In the genomic region with DNA sequence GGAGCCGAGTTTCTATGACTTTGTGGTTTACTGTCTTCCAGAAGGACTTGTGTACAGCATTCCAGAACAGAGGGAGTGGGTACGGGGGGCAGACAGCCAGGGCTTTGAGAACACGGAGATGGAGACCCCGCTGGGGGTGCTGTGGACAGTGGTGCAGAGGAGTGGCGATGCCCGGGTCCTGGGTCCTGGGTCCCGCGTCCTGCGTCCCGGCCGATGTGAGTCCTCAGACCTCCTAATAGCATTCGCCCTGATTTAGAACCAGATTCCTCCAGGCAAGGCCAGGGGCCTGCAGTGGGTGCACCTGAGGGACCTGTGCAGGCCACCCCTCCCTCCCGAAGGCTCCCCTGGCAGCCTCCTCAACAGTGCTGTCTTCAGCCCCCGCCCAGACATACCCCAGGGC, we compare ENCODE assay signal across 23 cellular contexts.
"Had no signal": no experiment of that assay in that cellular context is flagged by ENCODE, and none has a peak within 500 bp of the region (broad histone marks: within the 10 kb centered on the region; RNA-seq: fewer than 3 reads in every experiment).

No MANE protein-coding gene starts in this region.

- ATAC-seq: activated CD8-positive, alpha-beta memory T cell treated with anti-CD3 and anti-CD28 coated beads, Interleukin-2, amount 10 ng/mL, durations not matched to agents 7 days and 5 days; K562 had no signal

- H3K4me3 ChIP-seq: K562, PC-9 had no signal

- H3K9me3 Mint-ChIP-seq: activated naive CD4-positive, alpha-beta T cell treated with anti-CD3 and anti-CD28 coated beads, Interleukin-2, amount 50 U/mL, for 24 hours had no signal

- H2AFZ ChIP-seq: PC-9 had no signal

- H3K27me3 Mint-ChIP-seq: activated CD8-positive, alpha-beta memory T cell treated with anti-CD3 and anti-CD28 coated beads, Interleukin-2, amount 10 ng/mL, durations not matched to agents 7 days and 5 days; activated naive CD4-positive, alpha-beta T cell treated with anti-CD3 and anti-CD28 coated beads, Interleukin-2, amount 50 U/mL, for 24 hours; activated T-cell treated with anti-CD3 and anti-CD28 coated beads, Interleukin-2, amount 50 U/mL, for 24 hours had no signal

- H3K27ac ChIP-seq: PC-9 had no signal

- H3K4me1 Mint-ChIP-seq: activated CD8-positive, alpha-beta memory T cell treated with anti-CD3 and anti-CD28 coated beads, Interleukin-2, amount 10 ng/mL, durations not matched to agents 7 days and 5 days; activated naive CD4-positive, alpha-beta T cell treated with anti-CD3 and anti-CD28 coated beads, Interleukin-2, amount 50 U/mL, for 24 hours had no signal

- H3K27ac Mint-ChIP-seq: activated CD8-positive, alpha-beta memory T cell treated with anti-CD3 and anti-CD28 coated beads, Interleukin-2, amount 10 ng/mL, durations not matched to agents 7 days and 5 days; activated naive CD4-positive, alpha-beta T cell treated with anti-CD3 and anti-CD28 coated beads, Interleukin-2, amount 50 U/mL, for 24 hours; activated T-cell treated with anti-CD3 and anti-CD28 coated beads, Interleukin-2, amount 50 U/mL, for 24 hours; activated T-helper 1 cell treated with anti-CD3 and anti-CD28 coated beads, Interleukin-12 subunit alpha, Interleukin-12 subunit beta, Interleukin-2, Interleukin-4 antibody, amounts not matched to agents 30 ng/mL and 10 ng/mL and 1 ng/mL, durations not matched to agents 14 hours and 24 hours and 36 hours; T-helper 1 cell treated with Interleukin-12 subunit alpha and Interleukin-12 subunit beta and Interleukin-4 antibody, amounts not matched to agents 30 μg/mL and 1 μg/mL, for 36 hours had no signal

- H3K4me2 ChIP-seq: PC-9 had no signal

- DNase-seq: activated CD4-positive, alpha-beta T cell treated with anti-CD3 and anti-CD28 coated beads for 48 hours; activated CD4-positive, alpha-beta T cell treated with anti-CD3 and anti-CD28 coated beads, Interleukin-2, amount 50 U/mL, for 48 hours; activated CD4-positive, CD25-positive, alpha-beta regulatory T cell treated with anti-CD3 and anti-CD28 coated beads, Interleukin-2, amount 50 U/mL, for 72 hours; activated CD8-positive, alpha-beta memory T cell treated with anti-CD3 and anti-CD28 coated beads, Interleukin-2, amount 10 ng/mL, durations not matched to agents 7 days and 5 days; activated effector memory CD4-positive, alpha-beta T cell treated with Interleukin-2 at 50 U/mL for 16 hours; activated naive CD4-positive, alpha-beta T cell; activated T-cell treated with anti-CD3 and anti-CD28 coated beads, Interleukin-2, amount 50 U/mL, for 24 hours; amniotic stem cell; cerebellar nuclear complex; Kasumi-1; NCI-H1092; NCI-H1417; NCI-H1694; NCI-H2029; NCI-H510A treated with DMSO at 0.1 percent for 48 hours; NCI-H69; NK-92 treated with Interleukin-12 subunit alpha and Interleukin-12 subunit beta, amount 100 ng/mL, for 24 hours; PC-9; SHP77 treated with DMSO at 0.1 percent for 48 hours had no signal

- H3K4me3 Mint-ChIP-seq: activated CD8-positive, alpha-beta memory T cell treated with anti-CD3 and anti-CD28 coated beads, Interleukin-2, amount 10 ng/mL, durations not matched to agents 7 days and 5 days; activated naive CD4-positive, alpha-beta T cell treated with anti-CD3 and anti-CD28 coated beads, Interleukin-2, amount 50 U/mL, for 24 hours; activated T-cell treated with anti-CD3 and anti-CD28 coated beads, Interleukin-2, amount 50 U/mL, for 24 hours; activated T-helper 1 cell treated with anti-CD3 and anti-CD28 coated beads, Interleukin-12 subunit alpha, Interleukin-12 subunit beta, Interleukin-2, Interleukin-4 antibody, amounts not matched to agents 30 ng/mL and 10 ng/mL and 1 ng/mL, durations not matched to agents 14 hours and 24 hours and 36 hours; T-helper 1 cell treated with Interleukin-12 subunit alpha and Interleukin-12 subunit beta and Interleukin-4 antibody, amounts not matched to agents 30 μg/mL and 1 μg/mL, for 36 hours had no signal
